In genomic region chr17:73340093-73340596, GRCh38 we compare ENCODE assay signal across 8 cellular contexts. TPM values are rescaled to one million over a fixed set of nuclear protein-coding genes. Genes with fewer than 3 reads are reported as not detected.
DNase-seq lines count a peak whose midpoint lies in the region; TF ChIP-seq lines count a peak whose summit lies in the region.

No MANE protein-coding gene starts in this region.

- H3K27ac ChIP-seq in caudate nucleus (ENCODE audit: low read depth, low read length) (peak overlapping the region; percentile 4), dorsolateral prefrontal cortex (peak overlapping the region in 22 of 59 donors; percentile 1 to 86 (median 36))

- H3K4me3 Mint-ChIP-seq in CD14-positive monocyte (peak overlapping the region; percentile 51 to 63), nephron progenitor cell (peak overlapping the region; percentile 40)

- intact Hi-C loops in CD14-positive monocyte (cut with micrococcal nuclease), result loop anchor here in 1 of 2 donors (2.0 kb wide), 1 partner anchor 27 kb away; the partner anchor contains the start of gene CDC42EP4
- intact Hi-C loops in dorsolateral prefrontal cortex (cut with DNase I), result no loop called here

- H3K9me3 Mint-ChIP-seq in CD14-positive monocyte (no peaks in the 10 kb centered on the region), nephron progenitor cell (no peaks in the 10 kb centered on the region)

- POLR2A ChIA-PET in HEK293T (lab: Yijun Ruan, JAX), result interaction anchor here (1.0 kb wide), 1 partner anchor 29 kb away, joined by 3 read pairs; no protein-coding TSS in a partner anchor

- CTCF ChIA-PET in HEK293T (lab: Yijun Ruan, JAX), result no interaction called here

- DNase-seq in CD14-positive monocyte (ENCODE audit: low spot score) (peak; percentile 77), NB4 (ENCODE audit: low read depth) (peak; percentile 93), caudate nucleus (lab: John Stamatoyannopoulos, UW) (no peak), nephron progenitor cell (no peak), HEK293T (ENCODE audit: extremely low spot score) (no peak), amygdala (lab: John Stamatoyannopoulos, UW) (no peak), dorsolateral prefrontal cortex (no peak), Ammon's horn (ENCODE audit: low spot score) (no peak)

- TF ChIP-seq POLR2A in NB4 (IDR thresholded peaks at IDR 0.05; ENCODE audit: extremely low read depth, insufficient read length), result no peak

- no peaks in the 10 kb centered on the region for H3K36me3 Mint-ChIP-seq in CD14-positive monocyte
- H3K36me3 Mint-ChIP-seq in nephron progenitor cell (ENCODE audit: low read depth), result no peaks in the 10 kb centered on the region

- H3K4me3 ChIP-seq in NB4 (ENCODE audit: low read depth, low read length) (no peak overlapping the region), dorsolateral prefrontal cortex (no peak overlapping the region)

- peak; percentile 57 for TF ChIP-seq CTCF in CD14-positive monocyte (IDR thresholded peaks at IDR 0.05)
- TF ChIP-seq CTCF in NB4 (IDR thresholded peaks at IDR 0.05; ENCODE audit: low read depth, low read length), result peak; percentile 19
- TF ChIP-seq CTCF in nephron progenitor cell (IDR thresholded peaks at IDR 0.05), result no peak
- TF ChIP-seq CTCF in dorsolateral prefrontal cortex (IDR thresholded peaks at IDR 0.05 in 54 of 56, conservative IDR thresholded peaks at IDR 0.05 in 2 of 56; ENCODE audit: low read depth in 1 of 56, partially characterized antibody in 56 of 56), result no peak

- peaks cover 0 to 4% (median 3%) of the 10 kb centered on the region in 3 donors for H3K27me3 Mint-ChIP-seq in CD14-positive monocyte (ENCODE audit: low read depth in 3 of 3)
- H3K27me3 Mint-ChIP-seq in nephron progenitor cell (ENCODE audit: low read depth, poor library complexity), result peaks cover 3% of the 10 kb centered on the region

- peaks cover 16% of the 10 kb centered on the region for H3K4me1 Mint-ChIP-seq in CD14-positive monocyte
- H3K4me1 Mint-ChIP-seq in nephron progenitor cell, result peaks cover 86% of the 10 kb centered on the region

- H3K27ac Mint-ChIP-seq in CD14-positive monocyte (peak overlapping the region; percentile 89 to 95 (median 94)), nephron progenitor cell (peak overlapping the region; percentile 83)

- no peaks in the 10 kb centered on the region for H3K27me3 ChIP-seq in dorsolateral prefrontal cortex

TF ChIP-seq in HEK293T, 16 proteins besides CTCF, POLR2A, EP300 and RAD21:
- TF ChIP-seq BHLHE40 (IDR thresholded peaks at IDR 0.05; ENCODE audit: borderline replicate concordance) (no peak), HDGF (IDR thresholded peaks at IDR 0.05; ENCODE audit: borderline replicate concordance) (no peak), FOXM1 (IDR thresholded peaks at IDR 0.05; ENCODE audit: borderline replicate concordance) (no peak), PKNOX1 (IDR thresholded peaks at IDR 0.05) (no peak), SUZ12 (IDR thresholded peaks at IDR 0.05) (no peak), NFRKB (IDR thresholded peaks at IDR 0.05) (no peak), L3MBTL2 (conservative IDR thresholded peaks at IDR 0.05) (no peak), CTBP1 (IDR thresholded peaks at IDR 0.05; ENCODE audit: borderline replicate concordance) (no peak), SP1 (IDR thresholded peaks at IDR 0.05) (no peak), ARNT (IDR thresholded peaks at IDR 0.05) (no peak), FOXK2 (IDR thresholded peaks at IDR 0.05) (no peak), ZNF384 (IDR thresholded peaks at IDR 0.05) (no peak), ELF4 (IDR thresholded peaks at IDR 0.05) (no peak)

RNA-seq across cellular contexts. Expression of gene CDC42EP4, which starts 28.3 kb away (rescaled TPM):
- polyA plus RNA-seq in CD14-positive monocyte, result 1 to 10 TPM; 6.4 to 6.6 TPM
- total RNA-seq in dorsolateral prefrontal cortex, result 100 to 1,000 TPM in 13 of 120 experiments, 10 to 100 TPM in 107; 47.4 to 222 (median 76.7) TPM

Comparison
In these comparisons a context has a peak if more than half of its experiments do, and no peak if none do; other contexts are left out.
1. DNase-seq: peak in CD14-positive monocyte (single experiment) and NB4 (single experiment); none in caudate nucleus (0 of 61), nephron progenitor cell (single experiment), HEK293T (single experiment), amygdala (0 of 56), dorsolateral prefrontal cortex (0 of 10) and Ammon's horn (single experiment).
2. CTCF ChIP-seq: peak in CD14-positive monocyte (single experiment) and NB4 (single experiment); none in nephron progenitor cell (single experiment) and dorsolateral prefrontal cortex (0 of 56).